Comparison of ENCODE assay signal across 9 cellular contexts in the genomic region with DNA sequence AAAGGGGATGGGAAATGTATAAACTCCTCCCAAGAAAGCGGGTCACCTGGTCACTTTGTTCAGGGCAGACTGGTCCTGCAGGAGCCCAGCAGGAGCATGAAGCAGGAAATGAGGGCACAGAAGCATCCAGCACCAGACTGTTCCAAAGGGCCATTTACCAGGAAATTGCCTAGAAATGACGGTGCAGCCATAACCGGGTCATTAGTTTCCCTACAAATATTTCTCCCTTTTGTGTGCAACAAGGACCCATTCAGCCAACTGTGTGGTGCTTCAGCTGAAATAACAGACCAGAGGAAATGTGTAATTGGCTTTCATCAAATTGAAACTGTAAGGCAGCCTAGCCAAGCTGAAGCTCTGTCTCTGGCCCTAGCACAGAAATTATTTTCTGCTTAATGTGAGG. TPM values are rescaled to one million over a fixed set of nuclear protein-coding genes. Genes with fewer than 3 reads are reported as not detected.
DNase-seq lines count a peak whose midpoint lies in the region; ATAC-seq and TF ChIP-seq lines count a peak whose summit lies in the region.
"Had no signal": no experiment of that assay in that cellular context is flagged by ENCODE, and none has a peak within 500 bp of the region (broad histone marks: within the 10 kb centered on the region; RNA-seq: fewer than 3 reads in every experiment).

No MANE protein-coding gene starts in this region.

- H3K4me1 ChIP-seq in left ventricle myocardium inferior (peaks cover 38% of the 10 kb centered on the region), vagina (peaks cover 23% of the 10 kb centered on the region), esophagus muscularis mucosa (peaks cover 26 to 32% (median 30%) of the 10 kb centered on the region in 4 donors)
- H3K4me1 ChIP-seq: BE2C had no signal

- H3K27me3 ChIP-seq in left ventricle myocardium inferior (ENCODE audit: low read depth) (no peaks in the 10 kb centered on the region), kidney epithelial cell (ENCODE audit: control insufficient read depth, insufficient read depth, low read length) (no peaks in the 10 kb centered on the region), vagina (no peaks in the 10 kb centered on the region), esophagus muscularis mucosa (no peaks in the 10 kb centered on the region)
- H3K27me3 ChIP-seq: BE2C had no signal

- H3K9me3 ChIP-seq in left ventricle myocardium inferior (replicated peaks) (no peaks in the 10 kb centered on the region), vagina (no peaks in the 10 kb centered on the region), esophagus muscularis mucosa (no peaks in the 10 kb centered on the region)
- H3K9me3 ChIP-seq: BE2C had no signal

- H3K36me3 ChIP-seq in left ventricle myocardium inferior, result no peaks in the 10 kb centered on the region
- H3K36me3 ChIP-seq in kidney epithelial cell (ENCODE audit: control insufficient read depth, insufficient read depth, low read length), result no peaks in the 10 kb centered on the region
- no peaks in the 10 kb centered on the region for H3K36me3 ChIP-seq in vagina
- no peaks in the 10 kb centered on the region for H3K36me3 ChIP-seq in esophagus muscularis mucosa
- H3K36me3 ChIP-seq: BE2C had no signal

- H3K27ac ChIP-seq in left ventricle myocardium inferior (replicated peaks) (peak overlapping the region; percentile 93), vagina (peak overlapping the region; percentile 56), esophagus muscularis mucosa (replicated peaks in 1 of 4) (peak overlapping the region in 2 of 4 donors; percentile 51 to 58)

- ATAC-seq in GM19452 (IDR thresholded peaks at IDR 0.05; ENCODE audit: unreplicated experiment) (no peak), HG02981 (IDR thresholded peaks at IDR 0.05; ENCODE audit: unreplicated experiment) (no peak)

- H3K4me3 ChIP-seq in left ventricle myocardium inferior, result no peak overlapping the region
- H3K4me3 ChIP-seq in kidney epithelial cell (ENCODE audit: low read depth, low read length), result no peak overlapping the region
- no peak overlapping the region for H3K4me3 ChIP-seq in vagina
- H3K4me3 ChIP-seq in esophagus muscularis mucosa, result no peak overlapping the region

- WGBS in esophagus muscularis mucosa, result 44% methylated on average over 3 of the region's 3 CpGs

- intact Hi-C loops in left ventricle myocardium inferior (cut with micrococcal nuclease) (no loop called here), cardiac septum (cut with DNase I) (loop anchor here (5.0 kb wide), 1 partner anchor 124 kb away; no protein-coding TSS in a partner anchor), vagina (cut with DNase I) (no loop called here), esophagus muscularis mucosa (cut with DNase I) (no loop called here)

- H3K9me3 Mint-ChIP-seq in brain, result no peaks in the 10 kb centered on the region

- TF ChIP-seq POLR2A in vagina (IDR thresholded peaks at IDR 0.05) (no peak), esophagus muscularis mucosa (IDR thresholded peaks at IDR 0.05; ENCODE audit: low read depth) (no peak)

- DNase-seq in left ventricle myocardium inferior (no peak), cardiac septum (ENCODE audit: low spot score) (no peak), kidney epithelial cell (ENCODE audit: low read depth) (peak; percentile 57), vagina (ENCODE audit: extremely low spot score in 2 of 2) (no peak), esophagus muscularis mucosa (ENCODE audit: extremely low spot score) (no peak)
- DNase-seq: BE2C had no signal

- H3K27ac Mint-ChIP-seq in brain, result peak overlapping the region in 3 of 5 experiments; percentile 13 to 56 (median 33)

- H3K27me3 Mint-ChIP-seq in brain, result peaks cover 17% of the 10 kb centered on the region

- peak overlapping the region in 1 of 5 experiments; percentile 35 for H3K4me3 Mint-ChIP-seq in brain

- peaks cover 27% of the 10 kb centered on the region for H3K4me1 Mint-ChIP-seq in brain

- no peak for TF ChIP-seq CTCF in left ventricle myocardium inferior (IDR thresholded peaks at IDR 0.05; ENCODE audit: borderline replicate concordance)
- TF ChIP-seq CTCF in brain (conservative IDR thresholded peaks at IDR 0.05), result no peak
- TF ChIP-seq CTCF in kidney epithelial cell (IDR thresholded peaks at IDR 0.05; ENCODE audit: insufficient read depth, low read length, poor library complexity, severe bottlenecking), result no peak
- TF ChIP-seq CTCF in vagina (IDR thresholded peaks at IDR 0.05), result no peak
- TF ChIP-seq CTCF in esophagus muscularis mucosa (IDR thresholded peaks at IDR 0.05), result no peak

- H3K36me3 Mint-ChIP-seq in brain, result no peaks in the 10 kb centered on the region

- TF ChIP-seq EP300 in esophagus muscularis mucosa (IDR thresholded peaks at IDR 0.05), result no peak

RNA-seq across cellular contexts. Expression of a gene that starts 7.6 kb away (rescaled TPM):
- total RNA-seq in left ventricle myocardium inferior, result 14.3 TPM
- 19.1 TPM for total RNA-seq in cardiac septum
- polyA plus RNA-seq in brain (ENCODE audit: insufficient read depth, low read depth, low replicate concordance), result 17.0 TPM
- 44.0 and 45.9 TPM in 2 replicates for total RNA-seq in kidney epithelial cell
- total RNA-seq in vagina, result 24.8 TPM
- 10 to 100 TPM; 16.2 to 26.9 (median 19.0) TPM for total RNA-seq in esophagus muscularis mucosa
